Comparison of ENCODE assay signal across 9 cellular contexts in genomic region chr11:14789879-14790484, GRCh38.
A peak's percentile ranks its signal among the peaks of the same experiment; 100 is the strongest.
DNase-seq lines count a peak whose midpoint lies in the region; TF ChIP-seq lines count a peak whose summit lies in the region.
"Had no signal": no experiment of that assay in that cellular context is flagged by ENCODE, and none has a peak within 500 bp of the region (broad histone marks: within the 10 kb centered on the region; RNA-seq: fewer than 3 reads in every experiment).

No MANE protein-coding gene starts in this region.

- TF ChIP-seq CTCF in NB4 (IDR thresholded peaks at IDR 0.05; ENCODE audit: low read depth, low read length) = no peak
- TF ChIP-seq CTCF in colonic mucosa (IDR thresholded peaks at IDR 0.05) = peak; percentile 48
- TF ChIP-seq CTCF in progenitor cell of endocrine pancreas (IDR thresholded peaks at IDR 0.05; ENCODE audit: unreplicated experiment) = peak; percentile 51

- H3K27ac Mint-ChIP-seq in progenitor cell of endocrine pancreas = no peak overlapping the region
- no peak overlapping the region for H3K27ac Mint-ChIP-seq in activated CD4-positive, alpha-beta memory T cell treated with anti-CD3 and anti-CD28 coated beads, Interleukin-2, amount 10 ng/mL, durations not matched to agents 7 days and 5 days
- H3K27ac Mint-ChIP-seq in activated CD4-positive, alpha-beta memory T cell treated with anti-CD3 and anti-CD28 coated beads for 36 hours = no peak overlapping the region

- no peak overlapping the region for H3K4me3 Mint-ChIP-seq in progenitor cell of endocrine pancreas (ENCODE audit: low read depth)
- no peak overlapping the region for H3K4me3 Mint-ChIP-seq in activated CD4-positive, alpha-beta memory T cell treated with anti-CD3 and anti-CD28 coated beads, Interleukin-2, amount 10 ng/mL, durations not matched to agents 7 days and 5 days
- no peak overlapping the region for H3K4me3 Mint-ChIP-seq in activated CD4-positive, alpha-beta memory T cell treated with anti-CD3 and anti-CD28 coated beads for 36 hours

- H3K27me3 Mint-ChIP-seq in progenitor cell of endocrine pancreas = no peaks in the 10 kb centered on the region
- no peaks in the 10 kb centered on the region for H3K27me3 Mint-ChIP-seq in activated CD4-positive, alpha-beta memory T cell treated with anti-CD3 and anti-CD28 coated beads, Interleukin-2, amount 10 ng/mL, durations not matched to agents 7 days and 5 days
- no peaks in the 10 kb centered on the region for H3K27me3 Mint-ChIP-seq in activated CD4-positive, alpha-beta memory T cell treated with anti-CD3 and anti-CD28 coated beads for 36 hours

- H3K36me3 ChIP-seq in colonic mucosa = no peaks in the 10 kb centered on the region

- no peak overlapping the region for H3K9ac ChIP-seq in colonic mucosa (ENCODE audit: low read depth in 2 of 2, low read length in 2 of 2)

- H3K36me3 Mint-ChIP-seq in progenitor cell of endocrine pancreas (ENCODE audit: insufficient read depth) = no peaks in the 10 kb centered on the region
- peaks cover 28% of the 10 kb centered on the region for H3K36me3 Mint-ChIP-seq in activated CD4-positive, alpha-beta memory T cell treated with anti-CD3 and anti-CD28 coated beads, Interleukin-2, amount 10 ng/mL, durations not matched to agents 7 days and 5 days (ENCODE audit: low read depth)
- peaks cover 5% of the 10 kb centered on the region for H3K36me3 Mint-ChIP-seq in activated CD4-positive, alpha-beta memory T cell treated with anti-CD3 and anti-CD28 coated beads for 36 hours

- no peak overlapping the region for H3K4me3 ChIP-seq in NB4 (ENCODE audit: low read depth, low read length)
- no peak overlapping the region for H3K4me3 ChIP-seq in colonic mucosa

- no peaks in the 10 kb centered on the region for H3K4me1 ChIP-seq in colonic mucosa

- H3K9me3 Mint-ChIP-seq in progenitor cell of endocrine pancreas (ENCODE audit: low read depth) = no peaks in the 10 kb centered on the region
- no peaks in the 10 kb centered on the region for H3K9me3 Mint-ChIP-seq in activated CD4-positive, alpha-beta memory T cell treated with anti-CD3 and anti-CD28 coated beads, Interleukin-2, amount 10 ng/mL, durations not matched to agents 7 days and 5 days
- H3K9me3 Mint-ChIP-seq in activated CD4-positive, alpha-beta memory T cell treated with anti-CD3 and anti-CD28 coated beads for 36 hours = no peaks in the 10 kb centered on the region

- intact Hi-C loops in colonic mucosa (cut with DNase I) = loop anchor here (2.0 to 10.0 kb wide), 2 partner anchors 117 to 285 kb away; partner anchors contain the start of gene CALCB
- intact Hi-C loops in activated CD4-positive, alpha-beta memory T cell treated with anti-CD3 and anti-CD28 coated beads for 36 hours (cut with micrococcal nuclease) = loop anchor here (1.0 to 10.0 kb wide), 3 partner anchors 117 to 285 kb away; partner anchors contain the start of gene CALCA

- no peaks in the 10 kb centered on the region for H3K9me3 ChIP-seq in colonic mucosa

- H3K27me3 ChIP-seq in colonic mucosa = no peaks in the 10 kb centered on the region

- H3K27ac ChIP-seq in colonic mucosa = no peak overlapping the region

- CTCF ChIA-PET in activated CD4-positive, alpha-beta memory T cell treated with anti-CD3 and anti-CD28 coated beads, Interleukin-2, amount 10 ng/mL, durations not matched to agents 7 days and 5 days (lab: Charles Lee) = interaction anchor here (0.8 to 3.4 kb wide), 16 partner anchors 12 to 540 kb away, joined by 3 to 89 read pairs (median 6); partner anchors contain the start of gene CYP2R1
- CTCF ChIA-PET in activated CD4-positive, alpha-beta memory T cell treated with anti-CD3 and anti-CD28 coated beads for 36 hours (lab: Charles Lee) = interaction anchor here (0.6 to 5.0 kb wide), 16 partner anchors 12 to 310 kb away, joined by 3 to 264 read pairs (median 4); partner anchors contain the start of genes CALCB and CYP2R1

- H3K4me1 Mint-ChIP-seq in progenitor cell of endocrine pancreas (ENCODE audit: low read depth) = no peaks in the 10 kb centered on the region
- peaks cover 2% of the 10 kb centered on the region for H3K4me1 Mint-ChIP-seq in activated CD4-positive, alpha-beta memory T cell treated with anti-CD3 and anti-CD28 coated beads, Interleukin-2, amount 10 ng/mL, durations not matched to agents 7 days and 5 days
- H3K4me1 Mint-ChIP-seq in activated CD4-positive, alpha-beta memory T cell treated with anti-CD3 and anti-CD28 coated beads for 36 hours (ENCODE audit: low read depth) = peaks cover 14% of the 10 kb centered on the region

- no peak for TF ChIP-seq POLR2A in NB4 (IDR thresholded peaks at IDR 0.05; ENCODE audit: extremely low read depth, insufficient read length)

- POLR2A ChIA-PET in activated CD4-positive, alpha-beta memory T cell treated with anti-CD3 and anti-CD28 coated beads, Interleukin-2, amount 10 ng/mL, durations not matched to agents 7 days and 5 days (lab: Charles Lee) = interaction anchor here (1.3 to 2.2 kb wide), 3 partner anchors 25 to 118 kb away, joined by 4 to 10 read pairs (median 7); partner anchors contain the start of gene CYP2R1
- POLR2A ChIA-PET in activated CD4-positive, alpha-beta memory T cell treated with anti-CD3 and anti-CD28 coated beads for 36 hours (lab: Charles Lee) = interaction anchor here (1.1 kb wide), 1 partner anchor 117 kb away, joined by 3 read pairs; no protein-coding TSS in a partner anchor

- DNase-seq in NCI-H2196 (lab: John Stamatoyannopoulos, UW; ENCODE audit: unreplicated experiment) = peak; percentile 12
- DNase-seq in NCI-H2196 treated with DMSO at 0.1 percent for 48 hours (lab: John Stamatoyannopoulos, UW; ENCODE audit: unreplicated experiment) = no peak
- peak; percentile 26 for DNase-seq in NB4 (ENCODE audit: low read depth)
- DNase-seq in colonic mucosa = no peak
- DNase-seq in progenitor cell of endocrine pancreas (ENCODE audit: low spot score, unreplicated experiment) = no peak
- DNase-seq in iPS-NIHi7 (ENCODE audit: extremely low spot score) = no peak
- no peak for DNase-seq in activated CD4-positive, alpha-beta memory T cell treated with anti-CD3 and anti-CD28 coated beads, Interleukin-2, amount 10 ng/mL, durations not matched to agents 7 days and 5 days
- DNase-seq in activated CD4-positive, alpha-beta memory T cell treated with anti-CD3 and anti-CD28 coated beads for 36 hours = no peak
- DNase-seq: C1 segment of cervical spinal cord had no signal

Comparison
In these comparisons a context has a peak if more than half of its experiments do, and no peak if none do; other contexts are left out.
1. DNase-seq: peak in NCI-H2196 (single experiment) and NB4 (single experiment); none in NCI-H2196 treated with DMSO at 0.1 percent for 48 hours (single experiment), colonic mucosa (single experiment), progenitor cell of endocrine pancreas (single experiment), iPS-NIHi7 (single experiment), activated CD4-positive, alpha-beta memory T cell treated with anti-CD3 and anti-CD28 coated beads, Interleukin-2, amount 10 ng/mL, durations not matched to agents 7 days and 5 days (single experiment) and activated CD4-positive, alpha-beta memory T cell treated with anti-CD3 and anti-CD28 coated beads for 36 hours (single experiment).